In the genomic region with DNA sequence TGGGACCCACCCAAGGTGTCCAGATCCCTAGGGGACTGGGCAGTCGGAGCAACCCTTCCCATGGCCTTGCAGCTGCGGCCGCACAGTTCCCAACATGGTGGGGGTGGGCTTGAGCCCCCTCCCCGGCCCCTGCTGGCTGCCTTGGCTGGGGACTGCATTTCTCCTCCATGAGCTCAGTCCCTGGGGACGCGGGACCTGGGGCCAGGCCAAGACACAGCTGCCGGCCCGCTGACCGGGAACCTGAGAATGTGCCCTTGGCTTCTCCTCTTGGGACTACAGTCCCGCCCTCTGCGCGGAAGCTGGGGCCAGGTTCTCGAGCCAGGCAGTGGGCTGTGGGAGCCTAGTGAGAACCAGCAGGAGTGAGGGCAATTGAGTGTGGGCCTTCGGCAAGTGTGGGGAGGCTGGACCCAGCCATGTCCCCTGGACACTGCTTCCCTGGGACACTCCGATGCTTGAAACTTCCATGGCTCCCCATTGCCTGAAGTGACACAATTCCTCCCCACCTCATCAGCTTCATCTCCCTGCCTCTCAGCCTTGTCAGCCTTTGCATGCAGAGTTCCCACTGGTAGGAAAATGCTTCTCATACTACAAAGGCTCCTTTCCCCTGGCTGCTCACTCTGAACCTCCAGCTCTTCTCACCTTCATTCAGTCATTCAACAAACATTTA, we compare ENCODE assay signal across 19 cellular contexts. TPM values are rescaled to one million over a fixed set of nuclear protein-coding genes. Genes with fewer than 3 reads are reported as not detected.
DNase-seq lines count a peak whose midpoint lies in the region; ATAC-seq and TF ChIP-seq lines count a peak whose summit lies in the region.
"Had no signal": no experiment of that assay in that cellular context is flagged by ENCODE, and none has a peak within 500 bp of the region (broad histone marks: within the 10 kb centered on the region; RNA-seq: fewer than 3 reads in every experiment).

No MANE protein-coding gene starts in this region.

- H3K27ac ChIP-seq in adrenal gland (no peak overlapping the region), neuronal stem cell (replicated peaks; ENCODE audit: low read length) (no peak overlapping the region)
- H3K27ac ChIP-seq: pancreas had no signal

- H2AFZ ChIP-seq in neuronal stem cell (ENCODE audit: low read length) = no peak overlapping the region

- H3K23ac ChIP-seq in neuronal stem cell (ENCODE audit: low read depth, low read length, poor library complexity) = peak overlapping the region; percentile 25

- BruUV-seq in Caco-2 (replicated peaks; lab: Mats Ljungman, UMichigan) = no TSS peak

- no peak overlapping the region for H4K8ac ChIP-seq in neuronal stem cell (ENCODE audit: low read depth, low read length)

- H2AK5ac ChIP-seq in neuronal stem cell (ENCODE audit: low read depth, low read length) = peak overlapping the region; percentile 71

- no peaks in the 10 kb centered on the region for H3K36me3 ChIP-seq in Caco-2 (ENCODE audit: control insufficient read depth, insufficient read depth, low read length)
- H3K36me3 ChIP-seq in adrenal gland (replicated peaks in 1 of 2) = no peaks in the 10 kb centered on the region
- H3K36me3 ChIP-seq in neuronal stem cell (replicated peaks in 1 of 2; ENCODE audit: control insufficient read depth in 2 of 2, insufficient read depth in 2 of 2, low read length in 2 of 2) = no peaks in the 10 kb centered on the region
- H3K36me3 ChIP-seq: pancreas had no signal

- CTCF ChIA-PET in Caco-2 (lab: Charles Lee) (no interaction called here), GM10248 (lab: Yijun Ruan, JAX) (interaction anchor here (1.1 kb wide), 1 partner anchor 8 kb away, joined by 3 read pairs; no protein-coding TSS in a partner anchor)

- H3K36me3 Mint-ChIP-seq in Caco-2 (ENCODE audit: insufficient read depth, unreplicated experiment) = no peaks in the 10 kb centered on the region
- H3K36me3 Mint-ChIP-seq: IgD-negative memory B cell had no signal

- peaks cover 8% of the 10 kb centered on the region for H3K4me1 Mint-ChIP-seq in Caco-2 (ENCODE audit: low read depth, unreplicated experiment)
- H3K4me1 Mint-ChIP-seq: central memory CD8-positive, alpha-beta T cell; IgD-negative memory B cell had no signal

- H3K9me3 ChIP-seq in Caco-2 (no peaks in the 10 kb centered on the region), adrenal gland (replicated peaks in 1 of 3) (no peaks in the 10 kb centered on the region), neuronal stem cell (replicated peaks in 1 of 2; ENCODE audit: control insufficient read depth in 2 of 2, insufficient read depth in 1 of 2, low read depth in 1 of 2, low read length in 2 of 2) (no peaks in the 10 kb centered on the region)
- H3K9me3 ChIP-seq: pancreas had no signal

- H3K27me3 Mint-ChIP-seq in Caco-2 (ENCODE audit: insufficient read depth, unreplicated experiment) = no peaks in the 10 kb centered on the region

- DNase-seq in Caco-2 (no peak), adrenal gland (peak in 6 of 7 donors; percentile 47 to 76 (median 58)), fibroblast of peridontal ligament (ENCODE audit: extremely low read depth) (peak; percentile 51), neuronal stem cell (ENCODE audit: low spot score) (no peak), HUDEP-2 (lab: John Stamatoyannopoulos, UW; ENCODE audit: unreplicated experiment in 76 of 76) (no peak), NCI-H146 treated with DMSO at 0.1 percent for 48 hours (lab: John Stamatoyannopoulos, UW; ENCODE audit: unreplicated experiment) (no peak), GM10248 (ENCODE audit: extremely low spot score) (no peak)
- DNase-seq: activated CD4-positive, CD25-positive, alpha-beta regulatory T cell treated with anti-CD3 and anti-CD28 coated beads, Interleukin-2, amount 50 U/mL, for 72 hours; activated naive CD4-positive, alpha-beta T cell treated with Interleukin-2 at 50 U/mL for 16 hours; COR-L47; GF-D8; NCI-H1417 treated with DMSO at 0.1 percent for 48 hours; NCI-H2227 treated with DMSO at 0.1 percent for 48 hours; SIG-M5 had no signal

- H4K91ac ChIP-seq in neuronal stem cell (ENCODE audit: low read depth, low read length, poor library complexity) = no peak overlapping the region

- no peak overlapping the region for H3K4me3 ChIP-seq in Caco-2 (ENCODE audit: low read depth, low read length)
- H3K4me3 ChIP-seq in adrenal gland = no peak overlapping the region
- no peak overlapping the region for H3K4me3 ChIP-seq in neuronal stem cell (ENCODE audit: low read length in 2 of 2)
- H3K4me3 ChIP-seq: pancreas had no signal

- peak overlapping the region; percentile 7 for H2BK12ac ChIP-seq in neuronal stem cell (ENCODE audit: low read length)

- intact Hi-C loops in Caco-2 (cut with micrococcal nuclease; ENCODE audit: unreplicated experiment) = no loop called here
- intact Hi-C loops in adrenal gland (cut with DNase I) = no loop called here

- no peak for TF ChIP-seq CTCF in Caco-2 (IDR thresholded peaks at IDR 0.05; ENCODE audit: insufficient read depth in 1 of 2, low read depth in 1 of 2, low read length in 1 of 2, severe bottlenecking in 1 of 2, unreplicated experiment in 1 of 2)
- no peak for TF ChIP-seq CTCF in adrenal gland (IDR thresholded peaks at IDR 0.05)
- no peak for TF ChIP-seq CTCF in GM10248 (IDR thresholded peaks at IDR 0.05; ENCODE audit: control extremely low read depth, extremely low read depth, low read depth, missing control alignments)

- WGBS in adrenal gland, 4 donors = 49 to 60% (median 51%) methylated on average over 6 to 15 of the region's 15 CpGs
- no CpG with 5 or more reads among the region's 15 CpGs for WGBS in neuronal stem cell (ENCODE audit: extremely low coverage in 2 of 2, insufficient read length in 2 of 2, insufficient replicate concordance in 1 of 2), 2 donors

- H3K4me3 Mint-ChIP-seq in Caco-2 (ENCODE audit: unreplicated experiment) = no peak overlapping the region
- H3K4me3 Mint-ChIP-seq: central memory CD8-positive, alpha-beta T cell; IgD-negative memory B cell; T-helper 2 cell treated with Interferon-gamma antibody and Interleukin-4, amounts not matched to agents 5 μg/mL and 100 μg/mL, for 36 hours had no signal

- H3K27me3 ChIP-seq in Caco-2 (replicated peaks; ENCODE audit: control insufficient read depth, insufficient read depth, low read length) = no peaks in the 10 kb centered on the region
- no peaks in the 10 kb centered on the region for H3K27me3 ChIP-seq in adrenal gland
- H3K27me3 ChIP-seq in neuronal stem cell (ENCODE audit: control insufficient read depth in 3 of 3, insufficient read depth in 3 of 3, low read depth in 1 of 3, low read length in 3 of 3) = no peaks in the 10 kb centered on the region
- H3K27me3 ChIP-seq: pancreas had no signal

- peaks cover 21% of the 10 kb centered on the region for H3K4me1 ChIP-seq in Caco-2
- H3K4me1 ChIP-seq in adrenal gland (replicated peaks in 1 of 2) = no peaks in the 10 kb centered on the region
- H3K4me1 ChIP-seq in neuronal stem cell (ENCODE audit: control insufficient read depth in 2 of 2, insufficient read depth in 1 of 2, low read depth in 1 of 2, low read length in 2 of 2) = no peaks in the 10 kb centered on the region
- H3K4me1 ChIP-seq: pancreas had no signal

- H3K79me1 ChIP-seq in neuronal stem cell (ENCODE audit: low read depth, low read length) = no peaks in the 10 kb centered on the region

- H3K14ac ChIP-seq in neuronal stem cell (ENCODE audit: low read length) = no peak overlapping the region

- H2BK15ac ChIP-seq in neuronal stem cell (ENCODE audit: low read length) = no peak overlapping the region

- POLR2A ChIA-PET in Caco-2 (lab: Charles Lee) (no interaction called here), GM10248 (lab: Yijun Ruan, JAX) (no interaction called here)

- no peak for TF ChIP-seq POLR2A in adrenal gland (IDR thresholded peaks at IDR 0.05)

- no peak overlapping the region for H2BK5ac ChIP-seq in neuronal stem cell (ENCODE audit: low read length)

- H3K27ac Mint-ChIP-seq in Caco-2 (ENCODE audit: unreplicated experiment) = peak overlapping the region; percentile 55
- H3K27ac Mint-ChIP-seq: IgD-negative memory B cell; T-helper 2 cell treated with Interferon-gamma antibody and Interleukin-4, amounts not matched to agents 5 μg/mL and 100 μg/mL, for 36 hours had no signal

- H3K4me2 ChIP-seq in neuronal stem cell (ENCODE audit: insufficient read depth, low read length, poor library complexity, severe bottlenecking) = no peak overlapping the region

- ATAC-seq in HG02885 (IDR thresholded peaks at IDR 0.05; ENCODE audit: poor library complexity, unreplicated experiment) = no peak

- peak overlapping the region; percentile 4 for H2BK120ac ChIP-seq in neuronal stem cell (ENCODE audit: low read depth, low read length)

- H3K9ac ChIP-seq in neuronal stem cell (ENCODE audit: low read depth, low read length, poor library complexity) = no peak overlapping the region

- H3K18ac ChIP-seq in neuronal stem cell (ENCODE audit: low read length) = peak overlapping the region; percentile 46

- no peaks in the 10 kb centered on the region for H3K9me3 Mint-ChIP-seq in Caco-2 (ENCODE audit: unreplicated experiment)
- H3K9me3 Mint-ChIP-seq: central memory CD8-positive, alpha-beta T cell; IgD-negative memory B cell; T-helper 2 cell treated with Interferon-gamma antibody and Interleukin-4, amounts not matched to agents 5 μg/mL and 100 μg/mL, for 36 hours had no signal

- no peak overlapping the region for H3K4ac ChIP-seq in neuronal stem cell (ENCODE audit: low read length)

RNA-seq across cellular contexts. Expression of a gene that starts 13.1 kb away (rescaled TPM):
- total RNA-seq in Caco-2 (2022) (53.5 and 60.6 TPM in 2 replicates), adrenal gland (10 to 100 TPM in 7 of 8 donors, 1 to 10 TPM in 1; 8.3 to 39.3 (median 17.7) TPM)
- polyA plus RNA-seq in adrenal gland = 1 to 10 TPM; 3.7 to 8.9 (median 6.2) TPM
- 33.0 TPM for polyA plus RNA-seq in neuronal stem cell (2013, experiment 1 of 2)
- 33.5 TPM for polyA plus RNA-seq in neuronal stem cell (2013, experiment 2 of 2)
- polyA plus RNA-seq: IgD-negative memory B cell had no signal

RNA-seq across cellular contexts. Expression of a gene that starts 18.4 kb away (rescaled TPM):
- total RNA-seq in Caco-2 (2022) (0.97 and 1.2 TPM in 2 replicates), adrenal gland (1 to 10 TPM in 1 of 8 donors, under 1 TPM in 5, not detected in 2; 0.43 to 7.5 (median 0.62) TPM)
- polyA plus RNA-seq in adrenal gland = under 1 TPM; 0.24 to 0.44 (median 0.31) TPM
- polyA plus RNA-seq in neuronal stem cell (2013, experiment 1 of 2) = 1.1 TPM
- 1.1 TPM for polyA plus RNA-seq in neuronal stem cell (2013, experiment 2 of 2)
- polyA plus RNA-seq: IgD-negative memory B cell had no signal

Comparison
In these comparisons a context has a peak if more than half of its experiments do, and no peak if none do; other contexts are left out.
1. DNase-seq: peak in adrenal gland (6 of 7) and fibroblast of peridontal ligament (single experiment); none in Caco-2 (0 of 2), neuronal stem cell (single experiment), HUDEP-2 (0 of 76), NCI-H146 treated with DMSO at 0.1 percent for 48 hours (single experiment) and GM10248 (single experiment).